ENCODE assay signal across 2 cellular contexts in genomic region chr22:37898441-37899181, GRCh38.
TF ChIP-seq lines count a peak whose summit lies in the region.

No MANE protein-coding gene starts in this region.

TF ChIP-seq in K562, 482 proteins besides CTCF, POLR2A, EP300 and RAD21:
- no peak for TF ChIP-seq ZSCAN32 (CRISPR knock-in tag; IDR thresholded peaks at IDR 0.05)
- TF ChIP-seq SMARCE1 (IDR thresholded peaks at IDR 0.05), result no peak
- no peak for TF ChIP-seq NR2C1 (IDR thresholded peaks at IDR 0.05)
- no peak for TF ChIP-seq NR2C1 (tag; IDR thresholded peaks at IDR 0.05)
- TF ChIP-seq BRF1 (IDR thresholded peaks at IDR 0.05; ENCODE audit: borderline replicate concordance, extremely low read depth, insufficient read length), result no peak
- no peak for TF ChIP-seq CBX3 (IDR thresholded peaks at IDR 0.05; ENCODE audit: borderline replicate concordance in 1 of 2, low read length in 2 of 2)
- TF ChIP-seq CTCFL (IDR thresholded peaks at IDR 0.05; ENCODE audit: borderline replicate concordance, insufficient read depth, low read depth, low read length, poor library complexity, severe bottlenecking), result peak; percentile 8
- no peak for TF ChIP-seq ZNF699 (CRISPR knock-in tag; IDR thresholded peaks at IDR 0.05; ENCODE audit: insufficient replicate concordance)
- TF ChIP-seq E2F6 (IDR thresholded peaks at IDR 0.05; ENCODE audit: borderline replicate concordance in 1 of 2, extremely low read depth in 1 of 2, insufficient read depth in 1 of 2, insufficient read length in 1 of 2, low read depth in 1 of 2, low read length in 1 of 2, poor library complexity in 1 of 2, severe bottlenecking in 1 of 2), result peak in 1 of 2 experiments; percentile 19
- TF ChIP-seq RB1 (IDR thresholded peaks at IDR 0.05; ENCODE audit: low read depth), result no peak

TF ChIP-seq in liver, 16 proteins besides CTCF, POLR2A, EP300 and RAD21:
- TF ChIP-seq TAF1 (conservative IDR thresholded peaks at IDR 0.05) (no peak), ATF3 (IDR thresholded peaks at IDR 0.05) (no peak), FOXA2 (IDR thresholded peaks at IDR 0.05) (no peak), FOXA1 (IDR thresholded peaks at IDR 0.05) (no peak), EGR1 (IDR thresholded peaks at IDR 0.05; ENCODE audit: low read depth in 2 of 2) (no peak), REST (IDR thresholded peaks at IDR 0.05) (no peak), SP1 (IDR thresholded peaks at IDR 0.05) (peak; percentile 32), NR2F2 (IDR thresholded peaks at IDR 0.05) (no peak)
